In the genomic region with DNA sequence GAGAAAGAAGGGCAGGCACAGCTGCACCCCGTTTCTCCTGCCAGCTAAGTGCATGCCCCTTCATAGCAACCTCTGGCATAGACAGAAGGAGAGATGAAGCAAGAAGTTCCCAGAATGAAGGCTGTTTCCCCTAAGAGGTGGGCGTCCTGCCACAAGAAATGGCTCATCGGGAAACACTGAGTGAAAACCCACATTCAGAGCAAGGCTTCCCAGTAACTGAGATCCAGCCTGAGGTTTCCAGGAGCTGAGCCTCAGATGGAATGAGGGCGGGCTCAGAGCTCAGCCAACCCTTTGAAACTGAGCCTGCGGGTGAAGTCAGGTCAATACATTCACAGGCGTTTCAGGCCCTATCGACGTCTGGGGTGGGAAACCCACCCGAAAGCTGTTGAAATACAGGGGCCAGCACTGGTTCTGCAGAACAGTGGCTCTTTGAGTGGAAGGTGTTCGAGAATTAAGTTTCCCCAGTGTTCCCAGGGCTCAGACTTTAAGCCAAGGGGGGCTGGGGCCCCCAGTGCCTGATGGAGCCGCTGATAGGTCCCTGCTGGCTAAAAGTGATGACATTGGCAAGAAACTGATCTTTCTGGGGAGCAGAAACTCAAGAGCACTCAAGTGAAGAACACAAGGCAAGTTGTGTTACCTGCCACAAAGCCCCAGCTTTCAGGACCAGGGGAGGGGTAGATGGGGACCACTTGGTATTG, we compare ENCODE assay signal across 10 cellular contexts.
DNase-seq lines count a peak whose midpoint lies in the region; ATAC-seq and TF ChIP-seq lines count a peak whose summit lies in the region.
"Had no signal": no experiment of that assay in that cellular context is flagged by ENCODE, and none has a peak within 500 bp of the region (broad histone marks: within the 10 kb centered on the region; RNA-seq: fewer than 3 reads in every experiment).

No MANE protein-coding gene starts in this region.

- peak overlapping the region; percentile 67 for H3K27ac ChIP-seq in cardiac muscle cell

- peaks cover 39% of the 10 kb centered on the region for H3K4me1 ChIP-seq in cardiac muscle cell (ENCODE audit: low read depth)

- H3K9me3 ChIP-seq in T-helper 17 cell (ENCODE audit: control insufficient read depth, low read length, poor library complexity, severe bottlenecking): no peaks in the 10 kb centered on the region
- H3K9me3 ChIP-seq in cardiac muscle cell (ENCODE audit: low read depth): no peaks in the 10 kb centered on the region

- H3K4me3 ChIP-seq in AG04449 (ENCODE audit: low read depth, low read length) (no peak overlapping the region), cardiac muscle cell (no peak overlapping the region)

- peaks cover 22% of the 10 kb centered on the region for H3K4me1 Mint-ChIP-seq in T-helper 17 cell
- H3K4me1 Mint-ChIP-seq: IgD-negative memory B cell had no signal

- CTCF ChIA-PET in AG04449 (lab: Yijun Ruan, JAX): interaction anchor here (0.6 kb wide), 1 partner anchor 122 kb away, joined by 3 read pairs; no protein-coding TSS in a partner anchor

- ATAC-seq in T-helper 17 cell: no peak
- ATAC-seq in omental fat pad (ENCODE audit: low FRiP score): peak; percentile 94
- no peak for ATAC-seq in HG03095 (IDR thresholded peaks at IDR 0.05; ENCODE audit: unreplicated experiment)
- ATAC-seq in HG03432 (IDR thresholded peaks at IDR 0.05; ENCODE audit: unreplicated experiment): no peak

- no peaks in the 10 kb centered on the region for H3K36me3 Mint-ChIP-seq in T-helper 17 cell (ENCODE audit: low read depth)
- H3K36me3 Mint-ChIP-seq: IgD-negative memory B cell had no signal

- no peaks in the 10 kb centered on the region for H3K27me3 ChIP-seq in cardiac muscle cell

- peak overlapping the region; percentile 95 for H3K27ac Mint-ChIP-seq in T-helper 17 cell
- H3K27ac Mint-ChIP-seq: IgD-negative memory B cell had no signal

- peak overlapping the region; percentile 15 for H3K4me3 Mint-ChIP-seq in T-helper 17 cell
- H3K4me3 Mint-ChIP-seq: IgD-negative memory B cell had no signal

- H3K27me3 Mint-ChIP-seq in T-helper 17 cell: peaks cover 30% of the 10 kb centered on the region

- TF ChIP-seq CTCF in AG04449 (IDR thresholded peaks at IDR 0.05; ENCODE audit: insufficient read depth, low read length, missing control alignments) (no peak), cardiac muscle cell (IDR thresholded peaks at IDR 0.05; ENCODE audit: low read depth, low read length) (no peak), omental fat pad (IDR thresholded peaks at IDR 0.05) (no peak)

- POLR2A ChIA-PET in AG04449 (lab: Yijun Ruan, JAX): no interaction called here

- peak; percentile 82 for DNase-seq in AG04449 (ENCODE audit: low read depth, low spot score)
- no peak for DNase-seq in T-helper 17 cell
- peak; percentile 66 to 98 for DNase-seq in cardiac muscle cell (ENCODE audit: low read depth in 1 of 2, low spot score in 1 of 2)
- peak; percentile 37 for DNase-seq in omental fat pad (ENCODE audit: low spot score)
- DNase-seq in stimulated activated naive CD4-positive, alpha-beta T cell (lab: John Stamatoyannopoulos, UW): no peak
- DNase-seq in epidermal melanocyte (ENCODE audit: insufficient read length, low spot score): no peak
- DNase-seq: activated T-cell treated with anti-CD3 and anti-CD28 coated beads, Interleukin-2, amount 50 U/mL, for 1 hour had no signal

- H3K36me3 ChIP-seq in cardiac muscle cell: no peaks in the 10 kb centered on the region

Comparison
In these comparisons a context has a peak if more than half of its experiments do, and no peak if none do; other contexts are left out.
1. DNase-seq: peak in AG04449 (single experiment), cardiac muscle cell (2 of 2) and omental fat pad (single experiment); none in T-helper 17 cell (0 of 3), stimulated activated naive CD4-positive, alpha-beta T cell (0 of 6) and epidermal melanocyte (single experiment).